Comparison of ENCODE assay signal across 12 cellular contexts in genomic region chr3:179606534-179607085, GRCh38. TPM values are rescaled to one million over a fixed set of nuclear protein-coding genes. Genes with fewer than 3 reads are reported as not detected.
DNase-seq lines count a peak whose midpoint lies in the region; ATAC-seq and TF ChIP-seq lines count a peak whose summit lies in the region.
"Had no signal": no experiment of that assay in that cellular context is flagged by ENCODE, and none has a peak within 500 bp of the region (broad histone marks: within the 10 kb centered on the region; RNA-seq: fewer than 3 reads in every experiment).

No MANE protein-coding gene starts in this region.

- H3K23me2 ChIP-seq in H9 (ENCODE audit: insufficient read length, low read depth, low read length, poor library complexity, severe bottlenecking) = peaks cover 6% of the 10 kb centered on the region

- H3K9me3 Mint-ChIP-seq in CD4-positive, CD25-positive, alpha-beta regulatory T cell = no peaks in the 10 kb centered on the region
- H3K9me3 Mint-ChIP-seq in endothelial cell (ENCODE audit: unreplicated experiment) (no peaks in the 10 kb centered on the region), H9 (no peaks in the 10 kb centered on the region; a peak in 1 of 5 replicates)

- H3K79me2 ChIP-seq in OCI-LY3 (ENCODE audit: low read length) (peaks cover 65% of the 10 kb centered on the region), H9 (ENCODE audit: insufficient read depth, low read length) (peaks cover 6% of the 10 kb centered on the region; the same call in 1 of the 2 replicates), mesendoderm (ENCODE audit: control insufficient read depth, insufficient read depth, low read length) (peaks cover 15% of the 10 kb centered on the region)

- H2BK120ac ChIP-seq in H9 (ENCODE audit: low read depth, low read length, poor library complexity, severe bottlenecking) = no peak overlapping the region
- H2BK120ac ChIP-seq in mesendoderm (ENCODE audit: low read depth, low read length) = no peak overlapping the region

- no peak for ATAC-seq in CD4-positive, CD25-positive, alpha-beta regulatory T cell (ENCODE audit: low read depth in 2 of 2)
- peak; percentile 19 for ATAC-seq in GM18867 (IDR thresholded peaks at IDR 0.05; ENCODE audit: unreplicated experiment)
- ATAC-seq in HG03354 (IDR thresholded peaks at IDR 0.05; ENCODE audit: poor library complexity, severe bottlenecking, unreplicated experiment) = no peak
- ATAC-seq: Panc1, pancreas had no signal

- no peak overlapping the region for H3K27ac ChIP-seq in CD4-positive, CD25-positive, alpha-beta regulatory T cell (ENCODE audit: insufficient read depth, low read length, poor library complexity, severe bottlenecking)
- H3K27ac ChIP-seq in OCI-LY3 (ENCODE audit: low read length) (peak overlapping the region; percentile 68), H9 (ENCODE audit: insufficient read length, low read depth, low read length) (no peak overlapping the region), mesendoderm (ENCODE audit: low read depth, low read length) (no peak overlapping the region)
- H3K27ac ChIP-seq: pancreas had no signal

- H3K4me2 ChIP-seq in OCI-LY3 (ENCODE audit: low read length) = peak overlapping the region; percentile 90
- H3K4me2 ChIP-seq in H9 (ENCODE audit: insufficient read depth, insufficient read length, low read length) = no peak overlapping the region
- no peak overlapping the region for H3K4me2 ChIP-seq in mesendoderm (ENCODE audit: low read length)

- TF ChIP-seq CTCF in OCI-LY3 (IDR thresholded peaks at IDR 0.05; ENCODE audit: low read depth, low read length) (no peak), endothelial cell (IDR thresholded peaks at IDR 0.05; ENCODE audit: unreplicated experiment) (no peak), H9 (conservative IDR thresholded peaks at IDR 0.05) (no peak)

- H3K4me1 Mint-ChIP-seq in CD4-positive, CD25-positive, alpha-beta regulatory T cell = peaks cover 33 to 69% (median 39%) of the 10 kb centered on the region in 4 donors
- H3K4me1 Mint-ChIP-seq in endothelial cell (ENCODE audit: unreplicated experiment) (peaks cover 19% of the 10 kb centered on the region), H9 (peaks cover 2 to 9% of the 10 kb centered on the region in 2 experiments; a peak in 3 of 4 replicates)

- H3K27me3 ChIP-seq in CD4-positive, CD25-positive, alpha-beta regulatory T cell (ENCODE audit: control insufficient read depth, insufficient read depth, low read length) = no peaks in the 10 kb centered on the region
- no peaks in the 10 kb centered on the region for H3K27me3 ChIP-seq in OCI-LY3 (ENCODE audit: low read depth, low read length)
- no peaks in the 10 kb centered on the region for H3K27me3 ChIP-seq in H9 (ENCODE audit: insufficient read depth, low read length)
- no peaks in the 10 kb centered on the region for H3K27me3 ChIP-seq in mesendoderm (ENCODE audit: insufficient read depth, low read length, poor library complexity)
- H3K27me3 ChIP-seq: pancreas had no signal

- H3K27me3 Mint-ChIP-seq in CD4-positive, CD25-positive, alpha-beta regulatory T cell = no peaks in the 10 kb centered on the region
- H3K27me3 Mint-ChIP-seq in endothelial cell (ENCODE audit: unreplicated experiment) (peaks cover 10% of the 10 kb centered on the region), H9 (ENCODE audit: low read depth) (no peaks in the 10 kb centered on the region)

- no peaks in the 10 kb centered on the region for H3K9me3 ChIP-seq in CD4-positive, CD25-positive, alpha-beta regulatory T cell (ENCODE audit: control insufficient read depth in 2 of 2, low read length in 2 of 2)
- no peaks in the 10 kb centered on the region for H3K9me3 ChIP-seq in OCI-LY3 (ENCODE audit: insufficient read depth, low read length)
- H3K9me3 ChIP-seq in H9 (ENCODE audit: control insufficient read depth, low read depth, low read length) = no peaks in the 10 kb centered on the region
- H3K9me3 ChIP-seq: pancreas had no signal

- no peak overlapping the region for H4K91ac ChIP-seq in H9 (ENCODE audit: insufficient read length, low read depth, low read length)

- no peak overlapping the region for H2BK20ac ChIP-seq in H9 (ENCODE audit: low read depth, low read length, poor library complexity, severe bottlenecking)

- H3K27ac Mint-ChIP-seq in CD4-positive, CD25-positive, alpha-beta regulatory T cell = peak overlapping the region in 2 of 3 donors; percentile 52 to 88
- H3K27ac Mint-ChIP-seq in endothelial cell (ENCODE audit: unreplicated experiment) (no peak overlapping the region), H9 (no peak overlapping the region)

- H3K4ac ChIP-seq in H9 (ENCODE audit: low read depth, low read length) (no peak overlapping the region), mesendoderm (ENCODE audit: low read depth, low read length) (no peak overlapping the region)

- H4K20me1 ChIP-seq in OCI-LY3 (ENCODE audit: insufficient read depth, low read length) (no peaks in the 10 kb centered on the region), H9 (ENCODE audit: control insufficient read depth, insufficient read depth, insufficient read length) (no peaks in the 10 kb centered on the region)

- H3K18ac ChIP-seq in H9 (ENCODE audit: insufficient read length, low read depth, low read length) (no peak overlapping the region), mesendoderm (ENCODE audit: low read length) (no peak overlapping the region)

- H3K23ac ChIP-seq in H9 (ENCODE audit: insufficient read length, low read depth, low read length) = no peak overlapping the region
- H3K23ac ChIP-seq in mesendoderm (ENCODE audit: low read length) = no peak overlapping the region

- H3T11ph ChIP-seq in H9 (ENCODE audit: low read length) = no peak overlapping the region

- no CpG with 5 or more reads among the region's 4 CpGs for WGBS in H9 (ENCODE audit: extremely low coverage, insufficient read length, low lambda C conversion rate)
- WGBS in mesendoderm (ENCODE audit: extremely low coverage, insufficient coverage, low lambda C conversion rate) = no CpG with 5 or more reads among the region's 4 CpGs

- no peak overlapping the region for H3K14ac ChIP-seq in H9 (ENCODE audit: insufficient read depth, low read length)

- H2BK5ac ChIP-seq in H9 (ENCODE audit: insufficient read length, low read length) = no peak overlapping the region
- no peak overlapping the region for H2BK5ac ChIP-seq in mesendoderm (ENCODE audit: low read length)

- peaks cover 40% of the 10 kb centered on the region for H3K4me1 ChIP-seq in CD4-positive, CD25-positive, alpha-beta regulatory T cell (ENCODE audit: control insufficient read depth, insufficient read depth, low read length, poor library complexity, severe bottlenecking)
- H3K4me1 ChIP-seq in OCI-LY3 (ENCODE audit: low read length) = peaks cover 39% of the 10 kb centered on the region
- no peaks in the 10 kb centered on the region for H3K4me1 ChIP-seq in H9 (ENCODE audit: insufficient read depth, low read length)
- peaks cover 3% of the 10 kb centered on the region for H3K4me1 ChIP-seq in mesendoderm (ENCODE audit: control insufficient read depth, low read depth, low read length)

- peaks cover 5% of the 10 kb centered on the region for H3K36me3 Mint-ChIP-seq in CD4-positive, CD25-positive, alpha-beta regulatory T cell
- H3K36me3 Mint-ChIP-seq in endothelial cell (ENCODE audit: low read depth, unreplicated experiment) = peaks cover 8% of the 10 kb centered on the region
- peaks cover 2 to 14% (median 9%) of the 10 kb centered on the region in 3 experiments; a peak in 6 of 7 replicates for H3K36me3 Mint-ChIP-seq in H9 (ENCODE audit: insufficient read depth in 1 of 3, low read depth in 3 of 3)

- H2BK15ac ChIP-seq in H9 (ENCODE audit: low read depth, low read length) (no peak overlapping the region), mesendoderm (replicated peaks; ENCODE audit: low read depth) (no peak overlapping the region)

- H3K4me3 ChIP-seq in CD4-positive, CD25-positive, alpha-beta regulatory T cell (ENCODE audit: low read depth, low read length) = no peak overlapping the region
- H3K4me3 ChIP-seq in OCI-LY3 (ENCODE audit: low read length) (peak overlapping the region; percentile 86), mesendoderm (ENCODE audit: low read length) (no peak overlapping the region)
- H3K4me3 ChIP-seq: pancreas had no signal

- H2AFZ ChIP-seq in OCI-LY3 (ENCODE audit: low read depth, low read length) = no peak overlapping the region
- H2AFZ ChIP-seq in H9 (ENCODE audit: low read length) = no peak overlapping the region

- DNase-seq in CD4-positive, CD25-positive, alpha-beta regulatory T cell = no peak
- DNase-seq in endothelial cell (ENCODE audit: low spot score) (no peak), occipital lobe (lab: John Stamatoyannopoulos, UW) (no peak), H9 (no peak), mesendoderm (no peak)
- DNase-seq: NCI-H187; pancreas; stimulated activated CD4-positive, alpha-beta T cell treated with anti-CD3 and anti-CD28 coated beads, Interleukin-4, amount 100 ng/mL, for 4 hours had no signal

- no peak overlapping the region for H2BK12ac ChIP-seq in H9 (ENCODE audit: insufficient read length, low read depth, low read length)

- H2AK5ac ChIP-seq in H9 (ENCODE audit: insufficient read length, low read length) = no peak overlapping the region
- no peak overlapping the region for H2AK5ac ChIP-seq in mesendoderm (ENCODE audit: low read length)

- H3K79me1 ChIP-seq in H9 (ENCODE audit: insufficient read depth, low read depth, low read length, poor library complexity, severe bottlenecking) (peaks cover 7% of the 10 kb centered on the region), mesendoderm (ENCODE audit: low read length) (peaks cover 8% of the 10 kb centered on the region)

- H3K36me3 ChIP-seq in CD4-positive, CD25-positive, alpha-beta regulatory T cell (ENCODE audit: control insufficient read depth, insufficient read depth, low read length) = peaks cover 6% of the 10 kb centered on the region
- H3K36me3 ChIP-seq in OCI-LY3 (replicated peaks; ENCODE audit: low read depth, low read length) = peaks cover under 1% of the 10 kb centered on the region
- H3K36me3 ChIP-seq in mesendoderm (ENCODE audit: control insufficient read depth, insufficient read depth, low read length) = no peaks in the 10 kb centered on the region

- H3K4me3 Mint-ChIP-seq in CD4-positive, CD25-positive, alpha-beta regulatory T cell = peak overlapping the region; percentile 61 to 84 (median 62)
- H3K4me3 Mint-ChIP-seq in endothelial cell (ENCODE audit: unreplicated experiment) (peak overlapping the region; percentile 12), H9 (peak overlapping the region in 1 of 2 experiments; percentile 14; a peak in 3 of 5 replicates)

- H3K9ac ChIP-seq in OCI-LY3 (ENCODE audit: low read length) (no peak overlapping the region), H9 (ENCODE audit: extremely low read depth, insufficient read length, low read length) (no peak overlapping the region), mesendoderm (ENCODE audit: low read length) (no peak overlapping the region)

- H4K5ac ChIP-seq in H9 (ENCODE audit: insufficient read length, low read depth, low read length) = no peak overlapping the region
- no peak overlapping the region for H4K5ac ChIP-seq in mesendoderm (ENCODE audit: low read length)

- H4K8ac ChIP-seq in H9 (replicated peaks; ENCODE audit: insufficient read length, low read depth, low read length) (no peak overlapping the region), mesendoderm (ENCODE audit: low read depth, low read length) (no peak overlapping the region)

- no peak overlapping the region for H3K56ac ChIP-seq in H9 (ENCODE audit: insufficient read length, low read depth, low read length)
- H3K56ac ChIP-seq in mesendoderm (ENCODE audit: low read length) = no peak overlapping the region

RNA-seq across cellular contexts. Expression of gene NDUFB5, which starts 2.0 kb away (rescaled TPM):
- total RNA-seq in CD4-positive, CD25-positive, alpha-beta regulatory T cell = 35.2 TPM
- 100 to 1,000 TPM in 2 of 4 donors, 10 to 100 TPM in 2; 84.4 to 111 (median 94.2) TPM for polyA plus RNA-seq in CD4-positive, CD25-positive, alpha-beta regulatory T cell
- 83.9 TPM for total RNA-seq in endothelial cell (ENCODE audit: unreplicated experiment)
- total RNA-seq in occipital lobe = 135 TPM
- 78.9 and 84.5 TPM in 2 replicates for total RNA-seq in H9 (2021)
- 69.0 TPM for polyA plus RNA-seq in mesendoderm (2013, experiment 1 of 2)
- 67.1 TPM for polyA plus RNA-seq in mesendoderm (2013, experiment 2 of 2)

RNA-seq across cellular contexts. Expression of gene MRPL47, which starts 2.2 kb away (rescaled TPM):
- total RNA-seq in CD4-positive, CD25-positive, alpha-beta regulatory T cell = 24.0 TPM
- 10 to 100 TPM; 54.4 to 69.1 (median 62.1) TPM for polyA plus RNA-seq in CD4-positive, CD25-positive, alpha-beta regulatory T cell
- 39.0 TPM for total RNA-seq in endothelial cell (ENCODE audit: unreplicated experiment)
- total RNA-seq in occipital lobe = 29.5 TPM
- total RNA-seq in H9 (2021) = 75.5 and 77.3 TPM in 2 replicates
- polyA plus RNA-seq in mesendoderm (2013, experiment 1 of 2) = 133 TPM
- 128 TPM for polyA plus RNA-seq in mesendoderm (2013, experiment 2 of 2)

RNA-seq across cellular contexts. Expression of gene ACTL6A, which starts 43.9 kb away (rescaled TPM):
- total RNA-seq in CD4-positive, CD25-positive, alpha-beta regulatory T cell = 31.1 TPM
- polyA plus RNA-seq in CD4-positive, CD25-positive, alpha-beta regulatory T cell = 10 to 100 TPM; 65.6 to 84.4 (median 75.1) TPM
- total RNA-seq in endothelial cell (ENCODE audit: unreplicated experiment) (36.3 TPM), occipital lobe (25.0 TPM), H9 (2021) (74.5 and 83.2 TPM in 2 replicates)
- 93.1 TPM for polyA plus RNA-seq in mesendoderm (2013, experiment 1 of 2)
- 90.0 TPM for polyA plus RNA-seq in mesendoderm (2013, experiment 2 of 2)

RNA-seq across cellular contexts. Expression of gene USP13, which starts 46.2 kb away (rescaled TPM):
- total RNA-seq in CD4-positive, CD25-positive, alpha-beta regulatory T cell = 6.4 TPM
- polyA plus RNA-seq in CD4-positive, CD25-positive, alpha-beta regulatory T cell = 1 to 10 TPM; 3.2 to 6.5 (median 3.6) TPM
- total RNA-seq in endothelial cell (ENCODE audit: unreplicated experiment) (18.9 TPM), occipital lobe (13.3 TPM), H9 (2021) (26.0 and 26.7 TPM in 2 replicates)
- polyA plus RNA-seq in mesendoderm (2013, experiment 1 of 2) = 11.5 TPM
- polyA plus RNA-seq in mesendoderm (2013, experiment 2 of 2) = 11.9 TPM

Comparison
In these comparisons a context has a peak if more than half of its experiments do, and no peak if none do; other contexts are left out.
1. H3K27ac Mint-ChIP-seq: peak in CD4-positive, CD25-positive, alpha-beta regulatory T cell (2 of 3); none in endothelial cell (single experiment) and H9 (0 of 3).